ENCODE assay signal across 17 cellular contexts in genomic region chr2:1132328-1132964, GRCh38.
DNase-seq lines count a peak whose midpoint lies in the region; ATAC-seq and TF ChIP-seq lines count a peak whose summit lies in the region.
"Had no signal": no experiment of that assay in that cellular context is flagged by ENCODE, and none has a peak within 500 bp of the region (broad histone marks: within the 10 kb centered on the region; RNA-seq: fewer than 3 reads in every experiment).

No MANE protein-coding gene starts in this region.

- H3K4me1 Mint-ChIP-seq in activated T-cell treated with anti-CD3 and anti-CD28 coated beads, Interleukin-2, amount 50 U/mL, for 24 hours (ENCODE audit: low read depth): peaks cover 32% of the 10 kb centered on the region
- peaks cover 8% of the 10 kb centered on the region for H3K4me1 Mint-ChIP-seq in mesothelial cell of epicardium

- peaks cover 11% of the 10 kb centered on the region for H3K27me3 Mint-ChIP-seq in activated T-cell treated with anti-CD3 and anti-CD28 coated beads, Interleukin-2, amount 50 U/mL, for 24 hours
- peaks cover 13% of the 10 kb centered on the region for H3K27me3 Mint-ChIP-seq in mesothelial cell of epicardium (ENCODE audit: low read depth)

- ATAC-seq in HG02852 (IDR thresholded peaks at IDR 0.05; ENCODE audit: unreplicated experiment) (peak; percentile 47), GM21528 (IDR thresholded peaks at IDR 0.05; ENCODE audit: low FRiP score, unreplicated experiment) (no peak)
- ATAC-seq: left cardiac atrium, SK-N-SH treated with all-trans-retinoic acid at 6 μM for 48 hours had no signal

- peak overlapping the region; percentile 49 for H3K27ac Mint-ChIP-seq in activated T-cell treated with anti-CD3 and anti-CD28 coated beads, Interleukin-2, amount 50 U/mL, for 24 hours
- no peak overlapping the region for H3K27ac Mint-ChIP-seq in mesothelial cell of epicardium
- H3K27ac Mint-ChIP-seq: CD4-positive, alpha-beta T cell; nephron progenitor cell had no signal

- H3K36me3 ChIP-seq in tibial nerve: no peaks in the 10 kb centered on the region

- H3K4me3 Mint-ChIP-seq in activated T-cell treated with anti-CD3 and anti-CD28 coated beads, Interleukin-2, amount 50 U/mL, for 24 hours: no peak overlapping the region
- H3K4me3 Mint-ChIP-seq in mesothelial cell of epicardium: no peak overlapping the region
- H3K4me3 Mint-ChIP-seq: CD4-positive, alpha-beta T cell; nephron progenitor cell had no signal

- H3K4me1 ChIP-seq in tibial nerve: no peaks in the 10 kb centered on the region

- DNase-seq in NCI-H2081 treated with DMSO at 0.1 percent for 48 hours (lab: John Stamatoyannopoulos, UW) (peak; percentile 35), EL (no peak), mesothelial cell of epicardium (ENCODE audit: low spot score in 2 of 2, unreplicated experiment in 2 of 2) (no peak), tibial nerve (ENCODE audit: low spot score in 2 of 2) (no peak)
- DNase-seq in activated T-cell treated with anti-CD3 and anti-CD28 coated beads, Interleukin-2, amount 50 U/mL, for 24 hours: no peak
- DNase-seq in stimulated activated CD4-positive, alpha-beta T cell treated with anti-CD3 and anti-CD28 coated beads, Interleukin-1b, Interleukin-23, amount 100 ng/mL, for 48 hours: peak; percentile 62
- DNase-seq: amniotic stem cell; CD4-positive, alpha-beta T cell; dermis blood vessel endothelial cell; foreskin fibroblast; GOT3; left cardiac atrium; NCI-H446; nephron progenitor cell had no signal

- no peaks in the 10 kb centered on the region for H3K27me3 ChIP-seq in tibial nerve

- H3K36me3 Mint-ChIP-seq in activated T-cell treated with anti-CD3 and anti-CD28 coated beads, Interleukin-2, amount 50 U/mL, for 24 hours (ENCODE audit: low read depth): no peaks in the 10 kb centered on the region
- no peaks in the 10 kb centered on the region for H3K36me3 Mint-ChIP-seq in mesothelial cell of epicardium

- no peaks in the 10 kb centered on the region for H3K9me3 ChIP-seq in tibial nerve

- H3K9me3 Mint-ChIP-seq in activated T-cell treated with anti-CD3 and anti-CD28 coated beads, Interleukin-2, amount 50 U/mL, for 24 hours: no peaks in the 10 kb centered on the region
- peaks cover 4% of the 10 kb centered on the region for H3K9me3 Mint-ChIP-seq in mesothelial cell of epicardium
- H3K9me3 Mint-ChIP-seq: CD4-positive, alpha-beta T cell; nephron progenitor cell had no signal

- no peak for TF ChIP-seq CTCF in mesothelial cell of epicardium (IDR thresholded peaks at IDR 0.05; ENCODE audit: unreplicated experiment)
- no peak for TF ChIP-seq CTCF in tibial nerve (IDR thresholded peaks at IDR 0.05)

- 81 to 82% methylated on average over 14 of the region's 14 CpGs for WGBS in tibial nerve, 2 donors

- no peak overlapping the region for H3K4me3 ChIP-seq in tibial nerve

- H3K27ac ChIP-seq in tibial nerve: no peak overlapping the region

- TF ChIP-seq POLR2A in tibial nerve (IDR thresholded peaks at IDR 0.05): no peak

- TF ChIP-seq EP300 in tibial nerve (IDR thresholded peaks at IDR 0.05): no peak

Comparison
In these comparisons a context has a peak if more than half of its experiments do, and no peak if none do; other contexts are left out.
1. DNase-seq: peak in NCI-H2081 treated with DMSO at 0.1 percent for 48 hours (single experiment) and stimulated activated CD4-positive, alpha-beta T cell treated with anti-CD3 and anti-CD28 coated beads, Interleukin-1b, Interleukin-23, amount 100 ng/mL, for 48 hours (single experiment); none in activated T-cell treated with anti-CD3 and anti-CD28 coated beads, Interleukin-2, amount 50 U/mL, for 24 hours (single experiment), EL (single experiment), mesothelial cell of epicardium (0 of 2) and tibial nerve (0 of 2).